15 cellular contexts compared by ENCODE assay signal in genomic region chr16:66742409-66742808, GRCh38. TPM values are rescaled to one million over a fixed set of nuclear protein-coding genes. Genes with fewer than 3 reads are reported as not detected.
DNase-seq lines count a peak whose midpoint lies in the region; ATAC-seq and TF ChIP-seq lines count a peak whose summit lies in the region.
"Had no signal": no experiment of that assay in that cellular context is flagged by ENCODE, and none has a peak within 500 bp of the region (broad histone marks: within the 10 kb centered on the region; RNA-seq: fewer than 3 reads in every experiment).

No MANE protein-coding gene starts in this region.

- in situ Hi-C loops in GM13977 (cut with MboI; ENCODE audit: low pct_unique_long_range_greater_than_20kb, low sequenced_read_pairs, unreplicated experiment), result loop anchor here (25.0 kb wide), 1 partner anchor 330 kb away; no protein-coding TSS in a partner anchor

- H3K4me3 ChIP-seq in A673 (ENCODE audit: low read depth, low read length, poor library complexity, severe bottlenecking), result no peak overlapping the region
- no peak overlapping the region for H3K4me3 ChIP-seq in adipocyte (ENCODE audit: low read length)
- no peak overlapping the region for H3K4me3 ChIP-seq in gastroesophageal sphincter
- H3K4me3 ChIP-seq in psoas muscle, result peak overlapping the region; percentile 23
- H3K4me3 ChIP-seq in Peyer's patch, result no peak overlapping the region

- TF ChIP-seq POLR2A in gastroesophageal sphincter (IDR thresholded peaks at IDR 0.05) (no peak), Peyer's patch (IDR thresholded peaks at IDR 0.05) (no peak)

- TF ChIP-seq CTCF in A673 (conservative IDR thresholded peaks at IDR 0.05; ENCODE audit: low read depth, low read length) (no peak), gastroesophageal sphincter (IDR thresholded peaks at IDR 0.05) (no peak), psoas muscle (IDR thresholded peaks at IDR 0.05) (no peak), Peyer's patch (IDR thresholded peaks at IDR 0.05) (no peak), GM13977 (IDR thresholded peaks at IDR 0.05; ENCODE audit: extremely low read depth, insufficient read depth, missing control alignments) (no peak)

- 50 to 57% methylated on average over 5 to 6 of the region's 6 CpGs for WGBS in gastroesophageal sphincter (ENCODE audit: low coverage in 1 of 2), 2 donors
- 51 to 55% (median 53%) methylated on average over 6 of the region's 6 CpGs for WGBS in psoas muscle, 3 donors

- intact Hi-C loops in A673 (cut with micrococcal nuclease; ENCODE audit: unreplicated experiment) (no loop called here), psoas muscle (cut with DNase I) (no loop called here)

- peak overlapping the region; percentile 74 for H3K9ac ChIP-seq in adipocyte (ENCODE audit: low read length)

- H3K27ac ChIP-seq in A673 (ENCODE audit: low read depth, low read length, poor library complexity, severe bottlenecking) (peak overlapping the region; percentile 70), gastroesophageal sphincter (peak overlapping the region; percentile 79 to 86 (median 82)), psoas muscle (peak overlapping the region; percentile 83), Peyer's patch (peak overlapping the region in 2 of 4 donors; percentile 69 to 81)

- H3K4me1 ChIP-seq in A673 (ENCODE audit: insufficient read depth, low read length, poor library complexity, severe bottlenecking), result peaks cover 14% of the 10 kb centered on the region
- peaks cover 29% of the 10 kb centered on the region for H3K4me1 ChIP-seq in adipocyte (ENCODE audit: control insufficient read depth, insufficient read depth, low read length)
- peaks cover 14 to 73% (median 30%) of the 10 kb centered on the region in 3 donors for H3K4me1 ChIP-seq in gastroesophageal sphincter
- peaks cover 42% of the 10 kb centered on the region for H3K4me1 ChIP-seq in psoas muscle
- H3K4me1 ChIP-seq in Peyer's patch, result peaks cover 0 to 42% (median 7%) of the 10 kb centered on the region in 4 donors

- H3K9me3 ChIP-seq in A673 (ENCODE audit: low read depth, low read length, poor library complexity, severe bottlenecking), result no peaks in the 10 kb centered on the region
- H3K9me3 ChIP-seq in adipocyte (ENCODE audit: control insufficient read depth, low read length), result no peaks in the 10 kb centered on the region
- H3K9me3 ChIP-seq in gastroesophageal sphincter, result no peaks in the 10 kb centered on the region
- H3K9me3 ChIP-seq in psoas muscle, result no peaks in the 10 kb centered on the region
- no peaks in the 10 kb centered on the region for H3K9me3 ChIP-seq in Peyer's patch

- ATAC-seq in gastroesophageal sphincter (no peak), psoas muscle (no peak)

- BruUV-seq in A673 (replicated peaks; lab: Mats Ljungman, UMichigan), result no TSS peak

- CTCF ChIA-PET in A673 (lab: Charles Lee), result no interaction called here

- POLR2A ChIA-PET in A673 (lab: Charles Lee; ENCODE audit: low non-redundant PET), result interaction anchor here (0.6 kb wide), 1 partner anchor 460 kb away, joined by 3 read pairs; no protein-coding TSS in a partner anchor

- H3K27me3 ChIP-seq in A673 (replicated peaks; ENCODE audit: insufficient read depth, low read depth, low read length, poor library complexity) (no peaks in the 10 kb centered on the region), adipocyte (replicated peaks; ENCODE audit: control insufficient read depth, insufficient read depth, low read length) (no peaks in the 10 kb centered on the region), gastroesophageal sphincter (no peaks in the 10 kb centered on the region), psoas muscle (ENCODE audit: insufficient read depth in 3 of 3, low read length in 2 of 3) (no peaks in the 10 kb centered on the region), Peyer's patch (no peaks in the 10 kb centered on the region)

- DNase-seq in A673 (ENCODE audit: low spot score) (no peak), adipocyte (ENCODE audit: low read depth) (no peak), psoas muscle (no peak), Peyer's patch (no peak), GM13977 (ENCODE audit: low spot score) (no peak), GM03348 (ENCODE audit: low spot score) (no peak), GM19238 (ENCODE audit: insufficient read length, low spot score) (no peak)
- DNase-seq: activated CD4-positive, alpha-beta T cell treated with anti-CD3 and anti-CD28 coated beads, Interleukin-2, amount 10 ng/mL, durations not matched to agents 7 days and 5 days; activated naive CD4-positive, alpha-beta T cell treated with Interleukin-2 at 50 U/mL for 16 hours; AML-193; head of caudate nucleus; KG1; mammary epithelial cell; NCI-H2029 treated with DMSO at 0.1 percent for 48 hours had no signal

- TF ChIP-seq EP300 in gastroesophageal sphincter (IDR thresholded peaks at IDR 0.05), result no peak

- peaks cover 86% of the 10 kb centered on the region for H3K36me3 ChIP-seq in A673 (ENCODE audit: insufficient read depth, low read length, poor library complexity, severe bottlenecking)
- H3K36me3 ChIP-seq in adipocyte (ENCODE audit: control insufficient read depth, insufficient read depth, low read length, severe bottlenecking), result peaks cover 71% of the 10 kb centered on the region
- peaks cover 0 to 82% of the 10 kb centered on the region in 2 donors for H3K36me3 ChIP-seq in gastroesophageal sphincter
- H3K36me3 ChIP-seq in psoas muscle (ENCODE audit: insufficient read depth in 1 of 2, low read depth in 1 of 2), result peaks cover 12 to 70% of the 10 kb centered on the region in 2 donors
- peaks cover 0 to 60% (median 0%) of the 10 kb centered on the region in 3 donors for H3K36me3 ChIP-seq in Peyer's patch

RNA-seq across cellular contexts. Expression of gene DYNC1LI2, which starts 9.0 kb away (rescaled TPM):
- total RNA-seq in A673 (2021) (149 and 164 TPM in 2 replicates), gastroesophageal sphincter (100 to 1,000 TPM; 202 to 292 (median 219) TPM), psoas muscle (10 to 100 TPM; 60.4 to 68.7 (median 64.8) TPM), Peyer's patch (100 to 1,000 TPM; 167 to 337 (median 206) TPM)
- polyA plus RNA-seq in psoas muscle, result 10 to 100 TPM; 30.8 to 76.0 (median 38.3) TPM

RNA-seq across cellular contexts. Expression of gene CMTM4, which starts 45.9 kb away (rescaled TPM):
- 30.3 and 37.7 TPM in 2 replicates for total RNA-seq in A673 (2021)
- 10 to 100 TPM; 12.7 to 21.2 (median 17.2) TPM for total RNA-seq in gastroesophageal sphincter
- 10 to 100 TPM in 1 of 4 donors, 1 to 10 TPM in 3; 7.7 to 10.3 (median 9.1) TPM for total RNA-seq in psoas muscle
- polyA plus RNA-seq in psoas muscle, result 1 to 10 TPM; 2.3 to 4.1 (median 2.4) TPM
- total RNA-seq in Peyer's patch, result 100 to 1,000 TPM in 2 of 4 donors, 10 to 100 TPM in 2; 33.8 to 116 (median 101) TPM

RNA-seq across cellular contexts. Expression of gene TERB1, which starts 59.0 kb away (rescaled TPM):
- total RNA-seq in A673 (2021) (0.28 TPM in 1 of 2 replicates, not detected in the other), gastroesophageal sphincter (under 1 TPM in 1 of 4 donors, not detected in 3; 0.40 TPM), psoas muscle (under 1 TPM in 1 of 4 donors, not detected in 3; 0.26 TPM), Peyer's patch (under 1 TPM in 1 of 4 donors, not detected in 3; 0.40 TPM)
- not detected for polyA plus RNA-seq in psoas muscle
